In genomic region chr5:132673939-132674630, GRCh38 we compare ENCODE assay signal across 13 cellular contexts. TPM values are rescaled to one million over a fixed set of nuclear protein-coding genes. Genes with fewer than 3 reads are reported as not detected.
DNase-seq lines count a peak whose midpoint lies in the region; ATAC-seq and TF ChIP-seq lines count a peak whose summit lies in the region.
"Had no signal": no experiment of that assay in that cellular context is flagged by ENCODE, and none has a peak within 500 bp of the region (broad histone marks: within the 10 kb centered on the region; RNA-seq: fewer than 3 reads in every experiment).

TSS of gene IL4 (plus strand) at chr5:132673989. CDS start at chr5:132674051, 62 bp downstream.

- H3K79me1 ChIP-seq in neuronal stem cell (ENCODE audit: low read depth, low read length): no peaks in the 10 kb centered on the region

- H3K27me3 Mint-ChIP-seq in natural killer cell treated with Interleukin-12 subunit alpha and Interleukin-12 subunit beta and Interleukin-15 and Interleukin-18, amount 100 ng/mL, for 72 hours: peaks cover 4 to 9% of the 10 kb centered on the region in 2 donors
- peaks cover 4 to 11% of the 10 kb centered on the region in 2 donors for H3K27me3 Mint-ChIP-seq in natural killer cell (ENCODE audit: low read depth in 2 of 2)
- H3K27me3 Mint-ChIP-seq in T-helper 2 cell treated with Interferon-gamma antibody and Interleukin-4, amounts not matched to agents 5 μg/mL and 100 μg/mL, for 36 hours (ENCODE audit: low read depth): no peaks in the 10 kb centered on the region
- peaks cover 0 to 3% (median 0%) of the 10 kb centered on the region in 5 donors for H3K27me3 Mint-ChIP-seq in naive thymus-derived CD4-positive, alpha-beta T cell

- no peak within 1 kb of the TSS for H2BK12ac ChIP-seq in neuronal stem cell (ENCODE audit: low read length)

- H3K27ac ChIP-seq in aorta (ENCODE audit: low read depth in 1 of 2, low read length in 2 of 2) (peak within 1 kb of the TSS; percentile 89 to 93), neuronal stem cell (replicated peaks; ENCODE audit: low read length) (no peak within 1 kb of the TSS)
- H3K27ac ChIP-seq in naive thymus-derived CD4-positive, alpha-beta T cell (ENCODE audit: low read depth, low read length): no peak within 1 kb of the TSS

- no peak within 1 kb of the TSS for H3K18ac ChIP-seq in neuronal stem cell (ENCODE audit: low read length)

- H2BK5ac ChIP-seq in neuronal stem cell (ENCODE audit: low read length): no peak within 1 kb of the TSS

- no peak for TF ChIP-seq CTCF in natural killer cell (IDR thresholded peaks at IDR 0.05)
- TF ChIP-seq CTCF in fibroblast of the aortic adventitia (IDR thresholded peaks at IDR 0.05; ENCODE audit: insufficient read depth, low read length): no peak

- H3K4me2 ChIP-seq in neuronal stem cell (ENCODE audit: insufficient read depth, low read length, poor library complexity, severe bottlenecking): no peak within 1 kb of the TSS

- H4K91ac ChIP-seq in neuronal stem cell (ENCODE audit: low read depth, low read length, poor library complexity): no peak within 1 kb of the TSS

- no peaks in the 10 kb centered on the region for H3K36me3 Mint-ChIP-seq in natural killer cell treated with Interleukin-12 subunit alpha and Interleukin-12 subunit beta and Interleukin-15 and Interleukin-18, amount 100 ng/mL, for 72 hours
- H3K36me3 Mint-ChIP-seq in natural killer cell: no peaks in the 10 kb centered on the region
- peaks cover 2% of the 10 kb centered on the region for H3K36me3 Mint-ChIP-seq in T-helper 2 cell treated with Interferon-gamma antibody and Interleukin-4, amounts not matched to agents 5 μg/mL and 100 μg/mL, for 36 hours (ENCODE audit: low read depth)
- H3K36me3 Mint-ChIP-seq in naive thymus-derived CD4-positive, alpha-beta T cell: no peaks in the 10 kb centered on the region
- H3K36me3 Mint-ChIP-seq: CD14-positive monocyte had no signal

- ATAC-seq in natural killer cell treated with Interleukin-12 subunit alpha and Interleukin-12 subunit beta and Interleukin-15 and Interleukin-18, amount 100 ng/mL, for 72 hours: no peak
- ATAC-seq in natural killer cell: no peak
- no peak for ATAC-seq in aorta (ENCODE audit: low FRiP score)
- ATAC-seq in naive thymus-derived CD4-positive, alpha-beta T cell: no peak

- DNase-seq in natural killer cell treated with Interleukin-12 subunit alpha and Interleukin-12 subunit beta and Interleukin-15 and Interleukin-18, amount 100 ng/mL, for 72 hours (ENCODE audit: low spot score): no peak
- no peak for DNase-seq in natural killer cell
- no peak for DNase-seq in T-helper 2 cell treated with Interferon-gamma antibody and Interleukin-4, amounts not matched to agents 5 μg/mL and 100 μg/mL, for 36 hours (ENCODE audit: low spot score)
- no peak for DNase-seq in fibroblast of the aortic adventitia (ENCODE audit: low read depth)
- no peak for DNase-seq in aorta
- DNase-seq in neuronal stem cell (ENCODE audit: low spot score): no peak
- DNase-seq in naive thymus-derived CD4-positive, alpha-beta T cell: no peak
- no peak for DNase-seq in glomerular visceral epithelial cell (ENCODE audit: extremely low spot score)
- DNase-seq: NCI-H2029, occipital lobe had no signal

- H3K4ac ChIP-seq in neuronal stem cell (ENCODE audit: low read length): no peak within 1 kb of the TSS

- no peak within 1 kb of the TSS for H3K23ac ChIP-seq in neuronal stem cell (ENCODE audit: low read depth, low read length, poor library complexity)

- H4K8ac ChIP-seq in neuronal stem cell (ENCODE audit: low read depth, low read length): no peak within 1 kb of the TSS

- H2BK120ac ChIP-seq in neuronal stem cell (ENCODE audit: low read depth, low read length): no peak within 1 kb of the TSS

- H2BK15ac ChIP-seq in neuronal stem cell (ENCODE audit: low read length): no peak within 1 kb of the TSS

- H3K9ac ChIP-seq in neuronal stem cell (ENCODE audit: low read depth, low read length, poor library complexity): no peak within 1 kb of the TSS

- WGBS in aorta, 2 donors: 28 to 31% methylated on average over 14 of the region's 14 CpGs
- no CpG with 5 or more reads among the region's 14 CpGs for WGBS in neuronal stem cell (ENCODE audit: extremely low coverage in 2 of 2, insufficient read length in 2 of 2, insufficient replicate concordance in 1 of 2), 2 donors

- no peaks in the 10 kb centered on the region for H3K27me3 ChIP-seq in aorta (ENCODE audit: control insufficient read depth in 1 of 2, insufficient read depth in 2 of 2, low read length in 1 of 2)
- peaks cover 0 to 19% (median 0%) of the 10 kb centered on the region in 3 experiments for H3K27me3 ChIP-seq in neuronal stem cell (ENCODE audit: control insufficient read depth in 3 of 3, insufficient read depth in 3 of 3, low read depth in 1 of 3, low read length in 3 of 3)
- no peaks in the 10 kb centered on the region for H3K27me3 ChIP-seq in naive thymus-derived CD4-positive, alpha-beta T cell (ENCODE audit: control insufficient read depth in 2 of 2, insufficient read depth in 2 of 2, low read length in 2 of 2)

- no peak within 1 kb of the TSS for H2AK5ac ChIP-seq in neuronal stem cell (ENCODE audit: low read depth, low read length)

- H3K9me3 ChIP-seq in aorta (ENCODE audit: control insufficient read depth, low read length): no peaks in the 10 kb centered on the region
- no peaks in the 10 kb centered on the region for H3K9me3 ChIP-seq in neuronal stem cell (replicated peaks in 1 of 2; ENCODE audit: control insufficient read depth in 2 of 2, insufficient read depth in 1 of 2, low read depth in 1 of 2, low read length in 2 of 2)
- no peaks in the 10 kb centered on the region for H3K9me3 ChIP-seq in naive thymus-derived CD4-positive, alpha-beta T cell (ENCODE audit: control insufficient read depth in 2 of 3, low read length in 3 of 3)

- POLR2A ChIA-PET in naive thymus-derived CD4-positive, alpha-beta T cell (lab: Charles Lee): no interaction called here

- H3K4me3 ChIP-seq in fibroblast of the aortic adventitia (ENCODE audit: low read depth, low read length): peak within 1 kb of the TSS; percentile 48
- no peak within 1 kb of the TSS for H3K4me3 ChIP-seq in aorta (ENCODE audit: low read length in 2 of 2)
- H3K4me3 ChIP-seq in neuronal stem cell (ENCODE audit: low read length in 2 of 2): no peak within 1 kb of the TSS
- no peak within 1 kb of the TSS for H3K4me3 ChIP-seq in naive thymus-derived CD4-positive, alpha-beta T cell (ENCODE audit: low read length)
- H3K4me3 ChIP-seq: HAP-1 had no signal

- no peak within 1 kb of the TSS for H2AFZ ChIP-seq in neuronal stem cell (ENCODE audit: low read length)

- H3K4me1 Mint-ChIP-seq in natural killer cell treated with Interleukin-12 subunit alpha and Interleukin-12 subunit beta and Interleukin-15 and Interleukin-18, amount 100 ng/mL, for 72 hours (ENCODE audit: low read depth in 2 of 2): peaks cover 5 to 12% of the 10 kb centered on the region in 2 donors
- peaks cover 0 to 10% of the 10 kb centered on the region in 2 donors for H3K4me1 Mint-ChIP-seq in natural killer cell
- peaks cover 39% of the 10 kb centered on the region for H3K4me1 Mint-ChIP-seq in T-helper 2 cell treated with Interferon-gamma antibody and Interleukin-4, amounts not matched to agents 5 μg/mL and 100 μg/mL, for 36 hours (ENCODE audit: low read depth)
- peaks cover 0 to 37% (median 0%) of the 10 kb centered on the region in 7 donors for H3K4me1 Mint-ChIP-seq in naive thymus-derived CD4-positive, alpha-beta T cell
- H3K4me1 Mint-ChIP-seq: CD14-positive monocyte had no signal

- no peak within 1 kb of the TSS for H3K14ac ChIP-seq in neuronal stem cell (ENCODE audit: low read length)

- CTCF ChIA-PET in naive thymus-derived CD4-positive, alpha-beta T cell (lab: Charles Lee): no interaction called here

- peak within 1 kb of the TSS; percentile 28 to 40 for H3K27ac Mint-ChIP-seq in natural killer cell treated with Interleukin-12 subunit alpha and Interleukin-12 subunit beta and Interleukin-15 and Interleukin-18, amount 100 ng/mL, for 72 hours
- no peak within 1 kb of the TSS for H3K27ac Mint-ChIP-seq in natural killer cell
- H3K27ac Mint-ChIP-seq in T-helper 2 cell treated with Interferon-gamma antibody and Interleukin-4, amounts not matched to agents 5 μg/mL and 100 μg/mL, for 36 hours: peak within 1 kb of the TSS; percentile 94
- H3K27ac Mint-ChIP-seq in naive thymus-derived CD4-positive, alpha-beta T cell: peak within 1 kb of the TSS in 1 of 9 donors; percentile 87

- H3K9me3 Mint-ChIP-seq in natural killer cell treated with Interleukin-12 subunit alpha and Interleukin-12 subunit beta and Interleukin-15 and Interleukin-18, amount 100 ng/mL, for 72 hours: no peaks in the 10 kb centered on the region
- H3K9me3 Mint-ChIP-seq in natural killer cell: no peaks in the 10 kb centered on the region
- H3K9me3 Mint-ChIP-seq in T-helper 2 cell treated with Interferon-gamma antibody and Interleukin-4, amounts not matched to agents 5 μg/mL and 100 μg/mL, for 36 hours: peaks cover 4% of the 10 kb centered on the region
- peaks cover 0 to 3% (median 0%) of the 10 kb centered on the region in 11 donors for H3K9me3 Mint-ChIP-seq in naive thymus-derived CD4-positive, alpha-beta T cell

- intact Hi-C loops in natural killer cell (cut with micrococcal nuclease): no loop called here
- intact Hi-C loops in aorta (cut with DNase I): no loop called here
- intact Hi-C loops in naive thymus-derived CD4-positive, alpha-beta T cell (cut with micrococcal nuclease): no loop called here

- peak within 1 kb of the TSS; percentile 49 for H3K4me3 Mint-ChIP-seq in natural killer cell treated with Interleukin-12 subunit alpha and Interleukin-12 subunit beta and Interleukin-15 and Interleukin-18, amount 100 ng/mL, for 72 hours
- H3K4me3 Mint-ChIP-seq in natural killer cell: no peak within 1 kb of the TSS
- H3K4me3 Mint-ChIP-seq in T-helper 2 cell treated with Interferon-gamma antibody and Interleukin-4, amounts not matched to agents 5 μg/mL and 100 μg/mL, for 36 hours: peak within 1 kb of the TSS; percentile 74
- H3K4me3 Mint-ChIP-seq in naive thymus-derived CD4-positive, alpha-beta T cell: peak within 1 kb of the TSS in 1 of 10 donors; percentile 75
- H3K4me3 Mint-ChIP-seq: CD14-positive monocyte had no signal

- H3K4me1 ChIP-seq in aorta (ENCODE audit: control insufficient read depth in 1 of 2, insufficient read depth in 2 of 2, low read length in 2 of 2) (no peaks in the 10 kb centered on the region), neuronal stem cell (ENCODE audit: control insufficient read depth in 2 of 2, insufficient read depth in 1 of 2, low read depth in 1 of 2, low read length in 2 of 2) (peaks cover 0 to 2% of the 10 kb centered on the region in 2 donors)
- peaks cover 0 to 17% of the 10 kb centered on the region in 2 donors for H3K4me1 ChIP-seq in naive thymus-derived CD4-positive, alpha-beta T cell (ENCODE audit: control insufficient read depth in 2 of 2, insufficient read depth in 2 of 2, low read length in 2 of 2)
- H3K4me1 ChIP-seq: HAP-1 had no signal

- no peaks in the 10 kb centered on the region for H3K36me3 ChIP-seq in aorta (ENCODE audit: control insufficient read depth in 1 of 2, insufficient read depth in 2 of 2, low read length in 1 of 2)
- H3K36me3 ChIP-seq in neuronal stem cell (replicated peaks in 1 of 2; ENCODE audit: control insufficient read depth in 2 of 2, insufficient read depth in 2 of 2, low read length in 2 of 2): no peaks in the 10 kb centered on the region
- H3K36me3 ChIP-seq in naive thymus-derived CD4-positive, alpha-beta T cell (ENCODE audit: control insufficient read depth in 2 of 3, insufficient read depth in 3 of 3, low read length in 3 of 3): no peaks in the 10 kb centered on the region
- H3K36me3 ChIP-seq: HAP-1 had no signal

RNA-seq across cellular contexts. Expression of gene IL4, which starts in this region (rescaled TPM):
- 1 to 10 TPM in 1 of 2 donors, not detected in 1; 2.6 TPM for total RNA-seq in natural killer cell treated with Interleukin-12 subunit alpha and Interleukin-12 subunit beta and Interleukin-15 and Interleukin-18, amount 100 ng/mL, for 72 hours
- total RNA-seq in natural killer cell (1 to 10 TPM in 1 of 3 donors, not detected in 2; 8.1 TPM), fibroblast of the aortic adventitia (ENCODE audit: low replicate concordance) (0.36 TPM in 1 of 2 replicates, not detected in the other), aorta (not detected)
- not detected for polyA plus RNA-seq in aorta
- polyA plus RNA-seq in neuronal stem cell (2013, experiment 1 of 2): not detected
- not detected for polyA plus RNA-seq in neuronal stem cell (2013, experiment 2 of 2)
- total RNA-seq in naive thymus-derived CD4-positive, alpha-beta T cell: 1 to 10 TPM in 3 of 5 experiments, not detected in 2; 1.1 to 6.0 (median 4.5) TPM
- polyA plus RNA-seq in naive thymus-derived CD4-positive, alpha-beta T cell: not detected
- total RNA-seq: dermis microvascular lymphatic vessel endothelial cell, occipital lobe had no signal
- polyA plus RNA-seq: CD14-positive monocyte had no signal

Comparison
In these comparisons a context has a peak if more than half of its experiments do, and no peak if none do; other contexts are left out.
1. H3K27ac Mint-ChIP-seq: peak in natural killer cell treated with Interleukin-12 subunit alpha and Interleukin-12 subunit beta and Interleukin-15 and Interleukin-18, amount 100 ng/mL, for 72 hours (2 of 2) and T-helper 2 cell treated with Interferon-gamma antibody and Interleukin-4, amounts not matched to agents 5 μg/mL and 100 μg/mL, for 36 hours (single experiment); none in natural killer cell (0 of 2).
2. H3K27ac ChIP-seq: peak in aorta (2 of 2); none in neuronal stem cell (single experiment) and naive thymus-derived CD4-positive, alpha-beta T cell (single experiment).